ENCODE assay signal across 16 cellular contexts in the genomic region with DNA sequence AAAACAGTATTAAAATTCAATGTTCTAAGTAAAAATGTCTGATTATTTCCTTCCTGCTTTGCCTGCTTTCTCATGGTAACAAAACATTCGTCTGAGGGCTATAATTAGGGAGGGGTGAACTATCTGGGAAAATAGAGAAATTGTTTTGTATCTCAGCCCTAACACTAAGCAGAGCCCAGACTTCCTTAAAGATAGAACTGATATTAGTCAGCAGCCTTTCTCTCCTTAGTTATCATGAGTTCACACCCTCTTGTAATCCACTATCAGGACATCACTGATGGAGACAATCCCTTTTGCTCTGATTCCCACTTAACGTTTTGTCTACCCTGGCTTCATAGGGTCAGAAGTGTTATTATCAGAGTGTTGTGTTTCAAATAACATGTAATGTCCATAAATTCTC.
DNase-seq lines count a peak whose midpoint lies in the region; ATAC-seq, FAIRE-seq and TF ChIP-seq lines count a peak whose summit lies in the region.
"Had no signal": no experiment of that assay in that cellular context is flagged by ENCODE, and none has a peak within 500 bp of the region (broad histone marks: within the 10 kb centered on the region; RNA-seq: fewer than 3 reads in every experiment).

No MANE protein-coding gene starts in this region.

- in situ Hi-C loops in K562 (cut with MboI): no loop called here

- H3K4me3 ChIP-seq in OCI-LY1 (ENCODE audit: low read depth, low read length, poor library complexity, severe bottlenecking) (peak overlapping the region; percentile 19), K562 (no peak overlapping the region)

- H3K27ac ChIP-seq in OCI-LY1 (ENCODE audit: low read depth, low read length, poor library complexity, severe bottlenecking) (peak overlapping the region; percentile 92), K562 (ENCODE audit: extremely low read depth, low read depth, low read length) (no peak overlapping the region)

- H3K9me1 ChIP-seq in K562 (ENCODE audit: control insufficient read depth, insufficient read depth, low read length): no peaks in the 10 kb centered on the region

- no peak for TF ChIP-seq RAD21 in K562 (CRISPR knock-in tag; conservative IDR thresholded peaks at IDR 0.05 in 1 of 2, IDR thresholded peaks at IDR 0.05 in 1 of 2)

- no peak overlapping the region for H3K27ac Mint-ChIP-seq in activated T-helper 17 cell treated with anti-CD3 and anti-CD28 coated beads, Interleukin-2, amount 50 U/mL, for 72 hours
- H3K27ac Mint-ChIP-seq: CD4-positive, alpha-beta T cell had no signal

- H3K36me3 Mint-ChIP-seq in activated T-helper 17 cell treated with anti-CD3 and anti-CD28 coated beads, Interleukin-2, amount 50 U/mL, for 72 hours (ENCODE audit: low read depth): no peaks in the 10 kb centered on the region

- CTCF ChIA-PET in K562 (lab: Yijun Ruan, JAX; ENCODE audit: low intra/inter-chr PET ratio): no interaction called here

- no peak overlapping the region for H3K4me3 Mint-ChIP-seq in activated T-helper 17 cell treated with anti-CD3 and anti-CD28 coated beads, Interleukin-2, amount 50 U/mL, for 72 hours
- H3K4me3 Mint-ChIP-seq: CD4-positive, alpha-beta T cell had no signal

- H3K4me2 ChIP-seq in OCI-LY1 (ENCODE audit: low read length) (peak overlapping the region; percentile 65), K562 (ENCODE audit: insufficient read depth, low read length) (no peak overlapping the region)

- DNase-seq in NCI-H2171 treated with DMSO at 0.1 percent for 48 hours (lab: John Stamatoyannopoulos, UW) (peak; percentile 72), NCI-H2171 (lab: John Stamatoyannopoulos, UW) (no peak), K562 (ENCODE audit: extremely low read depth in 1 of 4, low spot score in 3 of 4) (peak in 1 of 4 experiments; percentile 30), retina (no peak)
- DNase-seq: AML-193; CD4-positive, alpha-beta T cell; DND-41; GF-D8; GOT3; NCI-H1092; NCI-H2029; SHP77 treated with DMSO at 0.1 percent for 48 hours had no signal

- H3K36me3 ChIP-seq in OCI-LY1 (ENCODE audit: insufficient read depth, low read length) (no peaks in the 10 kb centered on the region), K562 (ENCODE audit: control insufficient read depth, insufficient read depth, low read length) (no peaks in the 10 kb centered on the region)

- peaks cover 4% of the 10 kb centered on the region for H3K27me3 Mint-ChIP-seq in activated T-helper 17 cell treated with anti-CD3 and anti-CD28 coated beads, Interleukin-2, amount 50 U/mL, for 72 hours
- H3K27me3 Mint-ChIP-seq: CD4-positive, alpha-beta T cell had no signal

- H3K79me2 ChIP-seq in OCI-LY1 (ENCODE audit: insufficient read depth, low read length): no peaks in the 10 kb centered on the region
- H3K79me2 ChIP-seq in K562 (ENCODE audit: control insufficient read depth, insufficient read depth, low read length): no peaks in the 10 kb centered on the region

- H3K9ac ChIP-seq in OCI-LY1 (ENCODE audit: low read length) (peak overlapping the region; percentile 38), K562 (ENCODE audit: insufficient read depth in 1 of 2, low read depth in 2 of 2, low read length in 2 of 2) (no peak overlapping the region)

- intact Hi-C loops in K562 (cut with micrococcal nuclease): no loop called here

- no peak for TF ChIP-seq POLR2A in K562 (conservative IDR thresholded peaks at IDR 0.05)

- no peaks in the 10 kb centered on the region for H3F3A ChIP-seq in OCI-LY1 (ENCODE audit: insufficient read depth, low read length)

- H3K9me3 Mint-ChIP-seq in activated T-helper 17 cell treated with anti-CD3 and anti-CD28 coated beads, Interleukin-2, amount 50 U/mL, for 72 hours: no peaks in the 10 kb centered on the region
- H3K9me3 Mint-ChIP-seq: CD4-positive, alpha-beta T cell had no signal

- FAIRE-seq in K562 (lab: Jason Lieb, UNC): peak; percentile 11

- no peaks in the 10 kb centered on the region for H3K9me2 ChIP-seq in OCI-LY1 (ENCODE audit: low read depth, low read length)

- no TSS peak for BruUV-seq in K562 (replicated peaks; lab: Mats Ljungman, UMichigan)

- H4K20me1 ChIP-seq in OCI-LY1 (ENCODE audit: insufficient read depth, low read length) (no peaks in the 10 kb centered on the region), K562 (replicated peaks; ENCODE audit: control insufficient read depth, insufficient read depth, low read length) (no peaks in the 10 kb centered on the region)

- H2AFZ ChIP-seq in OCI-LY1 (ENCODE audit: low read length) (no peak overlapping the region), K562 (ENCODE audit: low read depth, low read length) (no peak overlapping the region)

- peaks cover 40% of the 10 kb centered on the region for H3K4me1 ChIP-seq in OCI-LY1 (ENCODE audit: insufficient read depth, low read length, severe bottlenecking)
- peaks cover 0 to 2% of the 10 kb centered on the region in 2 experiments; a peak in 2 of 5 replicates for H3K4me1 ChIP-seq in K562 (replicated peaks in 1 of 2; ENCODE audit: control insufficient read depth in 2 of 2, insufficient read depth in 2 of 2, low read length in 2 of 2)

- POLR2A ChIA-PET in K562 (lab: Yijun Ruan, JAX): no interaction called here

- no peaks in the 10 kb centered on the region for H3K27me3 ChIP-seq in OCI-LY1 (ENCODE audit: insufficient read depth, low read length)
- H3K27me3 ChIP-seq in K562 (ENCODE audit: control insufficient read depth in 2 of 2, insufficient read depth in 2 of 2, low read length in 2 of 2): no peaks in the 10 kb centered on the region

- TF ChIP-seq CTCF in OCI-LY1 (IDR thresholded peaks at IDR 0.05; ENCODE audit: low read length) (no peak), K562 (IDR thresholded peaks at IDR 0.05 in 2 of 3, conservative IDR thresholded peaks at IDR 0.05 in 1 of 3; ENCODE audit: insufficient read depth in 2 of 3, low read depth in 1 of 3, low read length in 3 of 3) (no peak)

- 0% methylated on average over 2 of the region's 2 CpGs for WGBS in K562 (ENCODE audit: insufficient coverage, low coverage, missing lambda C conversion rate)

- no peak for ATAC-seq in K562
- no peak for ATAC-seq in esophagus mucosa
- ATAC-seq in activated T-helper 17 cell treated with anti-CD3 and anti-CD28 coated beads, Interleukin-2, amount 50 U/mL, for 72 hours (replicated peaks): no peak
- ATAC-seq in GM19324 (IDR thresholded peaks at IDR 0.05; ENCODE audit: low FRiP score, unreplicated experiment): no peak

- TF ChIP-seq EP300 in K562 (IDR thresholded peaks at IDR 0.05; ENCODE audit: low read length): peak; percentile 50; the same call in 1 of the 2 replicates

- H3K4me1 Mint-ChIP-seq in activated T-helper 17 cell treated with anti-CD3 and anti-CD28 coated beads, Interleukin-2, amount 50 U/mL, for 72 hours: no peaks in the 10 kb centered on the region

- peaks cover 10% of the 10 kb centered on the region for H3K9me3 ChIP-seq in OCI-LY1 (ENCODE audit: low read length)
- H3K9me3 ChIP-seq in K562 (replicated peaks; ENCODE audit: control insufficient read depth, insufficient read depth, low read depth, low read length): no peaks in the 10 kb centered on the region

TF ChIP-seq in K562, 482 proteins besides CTCF, POLR2A, EP300 and RAD21 (continues in another document):
- peak; percentile 93 for TF ChIP-seq PML (IDR thresholded peaks at IDR 0.05; ENCODE audit: low read length)
- TF ChIP-seq ZNF699 (CRISPR knock-in tag; IDR thresholded peaks at IDR 0.05; ENCODE audit: insufficient replicate concordance): no peak
- TF ChIP-seq, protein P1, sequence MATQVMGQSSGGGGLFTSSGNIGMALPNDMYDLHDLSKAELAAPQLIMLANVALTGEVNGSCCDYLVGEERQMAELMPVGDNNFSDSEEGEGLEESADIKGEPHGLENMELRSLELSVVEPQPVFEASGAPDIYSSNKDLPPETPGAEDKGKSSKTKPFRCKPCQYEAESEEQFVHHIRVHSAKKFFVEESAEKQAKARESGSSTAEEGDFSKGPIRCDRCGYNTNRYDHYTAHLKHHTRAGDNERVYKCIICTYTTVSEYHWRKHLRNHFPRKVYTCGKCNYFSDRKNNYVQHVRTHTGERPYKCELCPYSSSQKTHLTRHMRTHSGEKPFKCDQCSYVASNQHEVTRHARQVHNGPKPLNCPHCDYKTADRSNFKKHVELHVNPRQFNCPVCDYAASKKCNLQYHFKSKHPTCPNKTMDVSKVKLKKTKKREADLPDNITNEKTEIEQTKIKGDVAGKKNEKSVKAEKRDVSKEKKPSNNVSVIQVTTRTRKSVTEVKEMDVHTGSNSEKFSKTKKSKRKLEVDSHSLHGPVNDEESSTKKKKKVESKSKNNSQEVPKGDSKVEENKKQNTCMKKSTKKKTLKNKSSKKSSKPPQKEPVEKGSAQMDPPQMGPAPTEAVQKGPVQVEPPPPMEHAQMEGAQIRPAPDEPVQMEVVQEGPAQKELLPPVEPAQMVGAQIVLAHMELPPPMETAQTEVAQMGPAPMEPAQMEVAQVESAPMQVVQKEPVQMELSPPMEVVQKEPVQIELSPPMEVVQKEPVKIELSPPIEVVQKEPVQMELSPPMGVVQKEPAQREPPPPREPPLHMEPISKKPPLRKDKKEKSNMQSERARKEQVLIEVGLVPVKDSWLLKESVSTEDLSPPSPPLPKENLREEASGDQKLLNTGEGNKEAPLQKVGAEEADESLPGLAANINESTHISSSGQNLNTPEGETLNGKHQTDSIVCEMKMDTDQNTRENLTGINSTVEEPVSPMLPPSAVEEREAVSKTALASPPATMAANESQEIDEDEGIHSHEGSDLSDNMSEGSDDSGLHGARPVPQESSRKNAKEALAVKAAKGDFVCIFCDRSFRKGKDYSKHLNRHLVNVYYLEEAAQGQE (CRISPR knock-in tag; IDR thresholded peaks at IDR 0.05; ENCODE audit: low read depth): no peak
- peak; percentile 96 for TF ChIP-seq TEAD4 (IDR thresholded peaks at IDR 0.05; ENCODE audit: low read length)
- no peak for TF ChIP-seq TEAD4 (CRISPR knock-in tag; IDR thresholded peaks at IDR 0.05; ENCODE audit: borderline replicate concordance)
- no peak for TF ChIP-seq HDAC2 (IDR thresholded peaks at IDR 0.05)
